In the genomic region with DNA sequence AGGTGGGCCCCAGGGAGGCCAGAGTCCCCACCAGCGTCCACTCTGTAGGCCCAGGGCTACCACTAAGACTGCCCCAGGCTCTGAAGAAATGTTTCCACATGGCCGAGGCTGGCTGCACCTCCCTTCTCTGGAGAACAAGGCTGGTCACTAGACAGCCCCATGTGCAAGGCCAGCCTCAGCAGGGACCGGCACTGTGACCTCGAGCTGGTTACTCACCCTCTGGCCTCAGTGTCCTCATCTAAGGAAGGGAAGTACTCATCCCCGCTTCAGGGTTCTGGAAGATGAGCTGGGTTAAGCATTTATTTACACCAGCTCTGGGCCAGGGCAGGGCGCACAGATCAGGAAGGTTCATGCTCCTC, we compare ENCODE assay signal across 9 cellular contexts. TPM values are rescaled to one million over a fixed set of nuclear protein-coding genes. Genes with fewer than 3 reads are reported as not detected.
"Had no signal": no experiment of that assay in that cellular context is flagged by ENCODE, and none has a peak within 500 bp of the region (broad histone marks: within the 10 kb centered on the region; RNA-seq: fewer than 3 reads in every experiment).

No MANE protein-coding gene starts in this region.

- ATAC-seq: HCT116, K562 had no signal

- H3K27ac ChIP-seq: GM23248 had no signal

- H3K4me1 ChIP-seq: HAP-1 had no signal

- H3K4me3 Mint-ChIP-seq: HFFc6 had no signal

- H3K9me3 ChIP-seq: HAP-1 had no signal

- H3K9me3 Mint-ChIP-seq: HFFc6 had no signal

- DNase-seq: GM23248, GOT3, H7, HFFc6, IMR-90 had no signal

- H2AFZ ChIP-seq: GM23248 had no signal

- H3K4me3 ChIP-seq: GM23248, HAP-1, K562 had no signal

- H3K27ac Mint-ChIP-seq: HFFc6 had no signal

RNA-seq across cellular contexts. Expression of gene CSDC2, which starts 19.2 kb away (rescaled TPM):
- total RNA-seq: GM23248, HT-29 had no signal
